In the genomic region with DNA sequence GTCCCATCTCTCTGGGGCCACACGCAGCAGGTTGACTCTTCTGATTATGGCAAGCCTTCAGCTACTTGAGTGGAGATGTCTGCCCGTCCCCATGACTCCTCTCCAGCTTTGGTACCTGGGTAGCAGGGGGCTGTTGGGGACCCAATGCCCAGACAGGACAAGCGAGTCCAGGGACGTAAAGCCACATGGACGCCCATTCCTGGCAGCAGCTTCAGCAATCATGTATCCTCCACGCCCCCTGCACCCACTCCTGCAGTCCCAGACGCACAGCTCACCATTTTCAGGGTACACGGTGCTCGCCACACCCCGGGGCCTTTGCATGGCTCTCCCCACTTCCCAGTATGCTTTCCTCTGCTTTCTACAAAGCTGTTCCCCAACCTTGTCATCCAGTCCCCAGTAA, we compare ENCODE assay signal across 31 cellular contexts. TPM values are rescaled to one million over a fixed set of nuclear protein-coding genes. Genes with fewer than 3 reads are reported as not detected.
"Had no signal": no experiment of that assay in that cellular context is flagged by ENCODE, and none has a peak within 500 bp of the region (broad histone marks: within the 10 kb centered on the region; RNA-seq: fewer than 3 reads in every experiment).

No MANE protein-coding gene starts in this region.

- H3K4me1 ChIP-seq: Peyer's patch had no signal

- H3K9me3 Mint-ChIP-seq: activated naive CD4-positive, alpha-beta T cell treated with anti-CD3 and anti-CD28 coated beads, Interleukin-2, amount 50 U/mL, for 72 hours; activated naive CD8-positive, alpha-beta T cell treated with anti-CD3 and anti-CD28 coated beads, Interleukin-2, amount 50 U/mL, for 24 hours; brain; T-helper 1 cell treated with Interleukin-12 subunit alpha and Interleukin-12 subunit beta and Interleukin-4 antibody, amounts not matched to agents 30 μg/mL and 1 μg/mL, for 36 hours had no signal

- H3K27me3 ChIP-seq: Peyer's patch had no signal

- H3K9ac ChIP-seq: KMS-11 had no signal

- H3K36me3 Mint-ChIP-seq: activated naive CD4-positive, alpha-beta T cell treated with anti-CD3 and anti-CD28 coated beads, Interleukin-2, amount 50 U/mL, for 72 hours; brain; WTC11 had no signal

- H3K27ac Mint-ChIP-seq: activated CD8-positive, alpha-beta T cell treated with anti-CD3 and anti-CD28 coated beads, Interleukin-2, amount 10 ng/mL, durations not matched to agents 7 days and 5 days; activated naive CD4-positive, alpha-beta T cell treated with anti-CD3 and anti-CD28 coated beads, Interleukin-2, amount 50 U/mL, for 72 hours; activated naive CD8-positive, alpha-beta T cell treated with anti-CD3 and anti-CD28 coated beads, Interleukin-2, amount 50 U/mL, for 24 hours; brain; T-helper 1 cell treated with Interleukin-12 subunit alpha and Interleukin-12 subunit beta and Interleukin-4 antibody, amounts not matched to agents 30 μg/mL and 1 μg/mL, for 36 hours; WTC11 had no signal

- H3K4me1 Mint-ChIP-seq: activated naive CD8-positive, alpha-beta T cell treated with anti-CD3 and anti-CD28 coated beads, Interleukin-2, amount 50 U/mL, for 24 hours had no signal

- ATAC-seq: activated CD8-positive, alpha-beta T cell treated with anti-CD3 and anti-CD28 coated beads, Interleukin-2, amount 10 ng/mL, durations not matched to agents 7 days and 5 days; activated naive CD4-positive, alpha-beta T cell treated with anti-CD3 and anti-CD28 coated beads, Interleukin-2, amount 50 U/mL, for 72 hours; activated naive CD8-positive, alpha-beta T cell treated with anti-CD3 and anti-CD28 coated beads, Interleukin-2, amount 50 U/mL, for 24 hours; WTC11 had no signal

- H3K36me3 ChIP-seq: Peyer's patch had no signal

- H3K27ac ChIP-seq: KMS-11, Peyer's patch, RWPE1 had no signal

- H3K4me3 ChIP-seq: Peyer's patch had no signal

- H3K9me3 ChIP-seq: Peyer's patch had no signal

- H3K4me3 Mint-ChIP-seq: activated CD8-positive, alpha-beta T cell treated with anti-CD3 and anti-CD28 coated beads, Interleukin-2, amount 10 ng/mL, durations not matched to agents 7 days and 5 days; activated naive CD8-positive, alpha-beta T cell treated with anti-CD3 and anti-CD28 coated beads, Interleukin-2, amount 50 U/mL, for 24 hours; brain; T-helper 1 cell treated with Interleukin-12 subunit alpha and Interleukin-12 subunit beta and Interleukin-4 antibody, amounts not matched to agents 30 μg/mL and 1 μg/mL, for 36 hours; WTC11 had no signal

- H3K4me2 ChIP-seq: KMS-11 had no signal

- DNase-seq: activated CD4-positive, alpha-beta T cell treated with anti-CD3 and anti-CD28 coated beads for 48 hours; activated CD4-positive, alpha-beta T cell treated with anti-CD3 and anti-CD28 coated beads, Interleukin-2, amount 50 U/mL, for 4 hours; activated CD4-positive, CD25-positive, alpha-beta regulatory T cell treated with anti-CD3 and anti-CD28 coated beads, Interleukin-2, amount 50 U/mL, for 72 hours; activated CD8-positive, alpha-beta memory T cell treated with anti-CD3 and anti-CD28 coated beads, Interleukin-2, amount 50 U/mL, for 48 hours; activated CD8-positive, alpha-beta T cell treated with anti-CD3 and anti-CD28 coated beads, Interleukin-2, amount 10 ng/mL, durations not matched to agents 7 days and 5 days; activated naive CD4-positive, alpha-beta T cell treated with Interleukin-2 at 50 U/mL for 16 hours; activated naive CD8-positive, alpha-beta T cell treated with anti-CD3 and anti-CD28 coated beads, Interleukin-2, amount 50 U/mL, for 24 hours; activated T-cell treated with anti-CD3 and anti-CD28 coated beads, Interleukin-2, amount 50 U/mL, for 1 hour; amniotic stem cell; NCI-H1092; NCI-H1417; NCI-H2029; NCI-H2107; NCI-H2171 treated with DMSO at 0.1 percent for 48 hours; NCI-H226; NCI-H526 treated with DMSO at 0.1 percent for 48 hours; NK-92 treated with Interleukin-12 subunit alpha and Interleukin-12 subunit beta, amount 100 ng/mL, for 24 hours; OCI-M1; Peyer's patch; SHP77; T-helper 9 cell had no signal

RNA-seq across cellular contexts. Expression of a gene that starts 22.0 kb away (rescaled TPM):
- total RNA-seq: activated CD8-positive, alpha-beta T cell treated with anti-CD3 and anti-CD28 coated beads, Interleukin-2, amount 10 ng/mL, durations not matched to agents 7 days and 5 days; astrocyte; MCF 10A; NCI-H460; Peyer's patch; SK-MEL-5 had no signal
